1 cellular context compared by ENCODE assay signal in the genomic region with DNA sequence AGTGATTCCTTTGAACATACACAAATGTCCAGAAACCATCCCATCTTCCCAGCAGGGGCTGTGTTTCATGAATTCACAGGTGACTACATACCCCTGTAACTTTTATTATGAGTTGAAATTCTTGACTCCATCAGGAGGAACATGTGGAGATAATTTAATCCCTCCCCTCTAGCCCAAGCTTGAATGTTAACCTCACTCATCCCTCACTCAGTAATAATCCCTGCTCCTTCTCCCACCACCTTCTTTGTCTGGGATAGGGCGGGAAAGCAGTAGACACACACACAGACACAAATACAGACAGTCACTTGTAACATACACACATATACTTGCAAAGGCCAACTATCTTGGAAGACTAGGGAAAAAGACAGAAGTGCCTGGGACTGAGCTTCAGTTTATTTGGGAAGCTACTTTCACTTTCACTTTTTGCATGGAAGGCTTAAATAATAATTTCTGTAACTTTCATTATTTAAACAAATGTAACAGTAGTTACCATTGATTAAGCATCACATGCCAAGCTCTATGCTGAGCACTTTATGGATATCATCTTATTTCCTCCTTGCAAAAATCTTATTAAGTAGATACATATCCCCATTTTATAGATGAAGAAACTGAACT.
TF ChIP-seq lines count a peak whose summit lies in the region.

No MANE protein-coding gene starts in this region.

TF ChIP-seq in HepG2, 621 proteins besides CTCF, POLR2A, EP300 and RAD21 (continued from another document):
- TF ChIP-seq, protein P1, sequence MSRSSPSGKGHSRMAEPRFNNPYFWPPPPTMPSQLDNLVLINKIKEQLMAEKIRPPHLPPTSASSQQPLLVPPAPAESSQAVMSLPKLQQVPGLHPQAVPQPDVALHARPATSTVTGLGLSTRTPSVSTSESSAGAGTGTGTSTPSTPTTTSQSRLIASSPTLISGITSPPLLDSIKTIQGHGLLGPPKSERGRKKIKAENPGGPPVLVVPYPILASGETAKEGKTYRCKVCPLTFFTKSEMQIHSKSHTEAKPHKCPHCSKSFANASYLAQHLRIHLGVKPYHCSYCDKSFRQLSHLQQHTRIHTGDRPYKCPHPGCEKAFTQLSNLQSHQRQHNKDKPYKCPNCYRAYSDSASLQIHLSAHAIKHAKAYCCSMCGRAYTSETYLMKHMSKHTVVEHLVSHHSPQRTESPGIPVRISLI (CRISPR knock-in tag; IDR thresholded peaks at IDR 0.05; ENCODE audit: borderline replicate concordance): no peak
- TF ChIP-seq IRF2 (CRISPR knock-in tag; IDR thresholded peaks at IDR 0.05): peak; percentile 95
- no peak for TF ChIP-seq THAP11 (CRISPR knock-in tag; IDR thresholded peaks at IDR 0.05)
- TF ChIP-seq, protein P2, sequence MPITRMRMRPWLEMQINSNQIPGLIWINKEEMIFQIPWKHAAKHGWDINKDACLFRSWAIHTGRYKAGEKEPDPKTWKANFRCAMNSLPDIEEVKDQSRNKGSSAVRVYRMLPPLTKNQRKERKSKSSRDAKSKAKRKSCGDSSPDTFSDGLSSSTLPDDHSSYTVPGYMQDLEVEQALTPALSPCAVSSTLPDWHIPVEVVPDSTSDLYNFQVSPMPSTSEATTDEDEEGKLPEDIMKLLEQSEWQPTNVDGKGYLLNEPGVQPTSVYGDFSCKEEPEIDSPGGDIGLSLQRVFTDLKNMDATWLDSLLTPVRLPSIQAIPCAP (CRISPR knock-in tag; IDR thresholded peaks at IDR 0.05; ENCODE audit: low read depth): peak; percentile 95
- TF ChIP-seq AHR (CRISPR knock-in tag; IDR thresholded peaks at IDR 0.05): no peak
- TF ChIP-seq SOX13 (IDR thresholded peaks at IDR 0.05): no peak
- no peak for TF ChIP-seq SOX13 (CRISPR knock-in tag; conservative IDR thresholded peaks at IDR 0.05 in 1 of 2, IDR thresholded peaks at IDR 0.05 in 1 of 2)
- TF ChIP-seq ASH2L (IDR thresholded peaks at IDR 0.05; ENCODE audit: insufficient read length, low read depth, low read length): peak; percentile 19
